26 cellular contexts compared by ENCODE assay signal in genomic region chr7:21450076-21450475, GRCh38. TPM values are rescaled to one million over a fixed set of nuclear protein-coding genes. Genes with fewer than 3 reads are reported as not detected.
DNase-seq lines count a peak whose midpoint lies in the region; ATAC-seq, FAIRE-seq and TF ChIP-seq lines count a peak whose summit lies in the region.
"Had no signal": no experiment of that assay in that cellular context is flagged by ENCODE, and none has a peak within 500 bp of the region (broad histone marks: within the 10 kb centered on the region; RNA-seq: fewer than 3 reads in every experiment).

No MANE protein-coding gene starts in this region.

- peaks cover 29% of the 10 kb centered on the region for H3K4me1 Mint-ChIP-seq in T-helper 2 cell treated with Interferon-gamma antibody and Interleukin-4, amounts not matched to agents 5 μg/mL and 100 μg/mL, for 36 hours (ENCODE audit: low read depth)
- peaks cover 54% of the 10 kb centered on the region for H3K4me1 Mint-ChIP-seq in central memory CD8-positive, alpha-beta T cell

- H4K20me1 ChIP-seq in Loucy (ENCODE audit: insufficient read depth, low read length, poor library complexity, severe bottlenecking): no peaks in the 10 kb centered on the region
- H4K20me1 ChIP-seq: BLaER1 treated with 17β-estradiol and CSF1 and Interleukin-3, amounts not matched to agents 10 nM and 100 nM had no signal

- peak overlapping the region; percentile 52 for H3K27ac Mint-ChIP-seq in T-helper 2 cell treated with Interferon-gamma antibody and Interleukin-4, amounts not matched to agents 5 μg/mL and 100 μg/mL, for 36 hours
- peak overlapping the region; percentile 20 for H3K27ac Mint-ChIP-seq in central memory CD8-positive, alpha-beta T cell (ENCODE audit: low read depth)
- H3K27ac Mint-ChIP-seq: B cell; CD4-positive, alpha-beta T cell; CD8-positive, alpha-beta T cell had no signal

- H3K36me3 Mint-ChIP-seq in T-helper 2 cell treated with Interferon-gamma antibody and Interleukin-4, amounts not matched to agents 5 μg/mL and 100 μg/mL, for 36 hours (ENCODE audit: low read depth): peaks cover 78% of the 10 kb centered on the region
- H3K36me3 Mint-ChIP-seq in central memory CD8-positive, alpha-beta T cell (ENCODE audit: insufficient read depth): peaks cover 23% of the 10 kb centered on the region

- no peaks in the 10 kb centered on the region for H3K9me2 ChIP-seq in Loucy (replicated peaks; ENCODE audit: low read depth, low read length)

- H3K9me3 ChIP-seq in A549: peaks cover 13% of the 10 kb centered on the region; the same call in 2 of the 3 replicates
- H3K9me3 ChIP-seq in Loucy (ENCODE audit: insufficient read depth, low read depth, low read length): peaks cover 29% of the 10 kb centered on the region

- peaks cover 7% of the 10 kb centered on the region for H3F3A ChIP-seq in Loucy (ENCODE audit: low read depth)

- no peak for TF ChIP-seq EP300 in A549 (IDR thresholded peaks at IDR 0.05)

- H3K4me1 ChIP-seq in A549: no peaks in the 10 kb centered on the region
- H3K4me1 ChIP-seq in Loucy (ENCODE audit: insufficient read depth, low read length, poor library complexity, severe bottlenecking): peaks cover 42% of the 10 kb centered on the region

- H3K27ac ChIP-seq in A549 (no peak overlapping the region), RWPE1 (no peak overlapping the region)
- H3K27ac ChIP-seq: 22Rv1; BLaER1 treated with 17β-estradiol and CSF1 and Interleukin-3, amounts not matched to agents 10 nM and 100 nM; C4-2B had no signal

- no peak for FAIRE-seq in A549 (lab: Jason Lieb, UNC)
- FAIRE-seq: GM12878, GM12892, GM18507 had no signal

- TF ChIP-seq CTCF in A549 (IDR thresholded peaks at IDR 0.05) (no peak), Loucy (conservative IDR thresholded peaks at IDR 0.05; ENCODE audit: low read length) (no peak), RWPE1 (conservative IDR thresholded peaks at IDR 0.05; ENCODE audit: low read depth) (no peak)

- no peak for ATAC-seq in A549
- no peak for ATAC-seq in central memory CD8-positive, alpha-beta T cell (replicated peaks; ENCODE audit: extremely low read depth, poor library complexity, severe bottlenecking)
- ATAC-seq: CD8-positive, alpha-beta T cell; GM12878 had no signal

- no peak for DNase-seq in T-helper 2 cell treated with Interferon-gamma antibody and Interleukin-4, amounts not matched to agents 5 μg/mL and 100 μg/mL, for 36 hours (ENCODE audit: low spot score)
- DNase-seq in T-helper 2 cell: no peak
- no peak for DNase-seq in A549 (ENCODE audit: low read depth in 1 of 2, low spot score in 1 of 2)
- DNase-seq in central memory CD8-positive, alpha-beta T cell (ENCODE audit: low spot score in 2 of 2): no peak
- DNase-seq in activated CD8-positive, alpha-beta memory T cell treated with anti-CD3 and anti-CD28 coated beads, Interleukin-2, amount 50 U/mL, for 48 hours: no peak
- no peak for DNase-seq in RWPE1 (ENCODE audit: low spot score)
- DNase-seq: ACHN; AML-193; CD4-positive, alpha-beta T cell; CD8-positive, alpha-beta T cell; COR-L47; DMS 273 treated with DMSO at 0.1 percent for 48 hours; DMS153; DMS53; DMS79; DND-41; EL; GDM1 had no signal

- peaks cover 65% of the 10 kb centered on the region for H3K79me2 ChIP-seq in Loucy (ENCODE audit: insufficient read depth, low read length)

- H3K4me2 ChIP-seq in A549 (no peak overlapping the region), Loucy (ENCODE audit: low read depth, low read length, poor library complexity, severe bottlenecking) (peak overlapping the region; percentile 44)

- H3K9me3 Mint-ChIP-seq in T-helper 2 cell treated with Interferon-gamma antibody and Interleukin-4, amounts not matched to agents 5 μg/mL and 100 μg/mL, for 36 hours: peaks cover 53% of the 10 kb centered on the region
- no peaks in the 10 kb centered on the region for H3K9me3 Mint-ChIP-seq in central memory CD8-positive, alpha-beta T cell
- H3K9me3 Mint-ChIP-seq: CD4-positive, alpha-beta T cell had no signal

- CTCF ChIA-PET in A549 (lab: Yijun Ruan, JAX): no interaction called here
- CTCF ChIA-PET in RWPE1 (lab: Yijun Ruan, JAX): no interaction called here

- H3K9ac ChIP-seq in Loucy (ENCODE audit: low read depth, low read length, poor library complexity, severe bottlenecking): peak overlapping the region; percentile 41
- H3K9ac ChIP-seq: BLaER1 treated with 17β-estradiol and CSF1 and Interleukin-3, amounts not matched to agents 10 nM and 100 nM had no signal

- H3K27me3 ChIP-seq in Loucy (ENCODE audit: insufficient read depth, low read length, poor library complexity, severe bottlenecking): no peaks in the 10 kb centered on the region
- H3K27me3 ChIP-seq: BLaER1 treated with 17β-estradiol and CSF1 and Interleukin-3, amounts not matched to agents 10 nM and 100 nM had no signal

- peaks cover 23% of the 10 kb centered on the region for H3K36me3 ChIP-seq in Loucy (ENCODE audit: insufficient read depth, low read length)

- no peaks in the 10 kb centered on the region for H3K27me3 Mint-ChIP-seq in T-helper 2 cell treated with Interferon-gamma antibody and Interleukin-4, amounts not matched to agents 5 μg/mL and 100 μg/mL, for 36 hours (ENCODE audit: low read depth)
- no peaks in the 10 kb centered on the region for H3K27me3 Mint-ChIP-seq in central memory CD8-positive, alpha-beta T cell
- H3K27me3 Mint-ChIP-seq: B cell; CD4-positive, alpha-beta T cell had no signal

- TF ChIP-seq RAD21 in A549 (conservative IDR thresholded peaks at IDR 0.05 in 1 of 2, IDR thresholded peaks at IDR 0.05 in 1 of 2): no peak

- POLR2A ChIA-PET in A549 (lab: Yijun Ruan, JAX) (no interaction called here), RWPE1 (lab: Yijun Ruan, JAX; ENCODE audit: low non-redundant PET) (no interaction called here)

- TF ChIP-seq POLR2A in A549 (IDR thresholded peaks at IDR 0.05; ENCODE audit: low read length): no peak

- H3K4me3 Mint-ChIP-seq in T-helper 2 cell treated with Interferon-gamma antibody and Interleukin-4, amounts not matched to agents 5 μg/mL and 100 μg/mL, for 36 hours: no peak overlapping the region
- H3K4me3 Mint-ChIP-seq in central memory CD8-positive, alpha-beta T cell: no peak overlapping the region
- H3K4me3 Mint-ChIP-seq: B cell; CD4-positive, alpha-beta T cell; CD8-positive, alpha-beta T cell had no signal

- H3K4me3 ChIP-seq in A549 (no peak overlapping the region), Loucy (ENCODE audit: low read length, poor library complexity, severe bottlenecking) (peak overlapping the region; percentile 5)
- H3K4me3 ChIP-seq: BLaER1 treated with 17β-estradiol and CSF1 and Interleukin-3, amounts not matched to agents 10 nM and 100 nM; GM12878 had no signal

- no peak overlapping the region for H2AFZ ChIP-seq in Loucy (ENCODE audit: low read length)

TF ChIP-seq in A549, 52 proteins besides CTCF, POLR2A, EP300 and RAD21:
- peak; percentile 41 for TF ChIP-seq MAFK (IDR thresholded peaks at IDR 0.05; ENCODE audit: partially characterized antibody)
- no peak for TF ChIP-seq CEBPB (IDR thresholded peaks at IDR 0.05)

RNA-seq across cellular contexts. Expression of gene SP4, which starts 22.2 kb away (rescaled TPM):
- polyA plus RNA-seq in A549 (2011; rRNA removed) (4.5 and 5.3 TPM in 2 replicates), A549 (2017; fragmentation: RNase III; extraction: RNeasy Plus Mini Kit Qiagen cat#74134 plus additional on column Dnase treatment) (1.8 to 2.3 TPM (median 1.9 TPM) in 3 replicates)
- polyA plus RNA-seq in A549 (2012; cell fraction: cytosol; rRNA removed): 0.98 and 1.3 TPM in 2 replicates
- 1.2 and 2.7 TPM in 2 replicates for polyA plus RNA-seq in A549 (2012; cell fraction: nucleus; rRNA removed)
- 10.2 and 12.1 TPM in 2 replicates for polyA minus RNA-seq in A549 (2011; rRNA and poly(A)+ RNA removed)
